In genomic region chr17:82022310-82022980, GRCh38 we compare ENCODE assay signal across 8 cellular contexts. TPM values are rescaled to one million over a fixed set of nuclear protein-coding genes. Genes with fewer than 3 reads are reported as not detected.
DNase-seq lines count a peak whose midpoint lies in the region; ATAC-seq and TF ChIP-seq lines count a peak whose summit lies in the region.

CENPX (minus strand) TSS chr17:82022878; CDS start chr17:82022861, 17 bp downstream.

- TF ChIP-seq CTCF in GM12864 (IDR thresholded peaks at IDR 0.05; ENCODE audit: low read depth, low read length, missing control alignments) (no peak), body of pancreas (IDR thresholded peaks at IDR 0.05) (peak in 1 of 7 experiments; percentile 11), liver (IDR thresholded peaks at IDR 0.05; ENCODE audit: low read depth, low read length, missing input control) (no peak)

- H3K9ac ChIP-seq in HUES64 (ENCODE audit: low read depth, low read length) (peak within 1 kb of the TSS; percentile 90), liver (ENCODE audit: low read depth in 1 of 2, low read length in 2 of 2) (peak within 1 kb of the TSS; percentile 67 to 70)

- ATAC-seq in body of pancreas (no peak), HG02623 (IDR thresholded peaks at IDR 0.05; ENCODE audit: unreplicated experiment) (no peak), HG02678 (IDR thresholded peaks at IDR 0.05; ENCODE audit: unreplicated experiment) (no peak), HG03175 (IDR thresholded peaks at IDR 0.05; ENCODE audit: unreplicated experiment) (no peak)

- no peak for TF ChIP-seq RAD21 in liver (IDR thresholded peaks at IDR 0.05)

- intact Hi-C loops in body of pancreas (cut with DNase I) = no loop called here

- H3K4me1 ChIP-seq in HUES64 (ENCODE audit: insufficient read depth, low read length) = peaks cover 6% of the 10 kb centered on the region; the same call in 1 of the 2 replicates
- H3K4me1 ChIP-seq in body of pancreas = peaks cover 58% of the 10 kb centered on the region
- peaks cover 18 to 68% (median 44%) of the 10 kb centered on the region in 4 donors for H3K4me1 ChIP-seq in liver (ENCODE audit: control insufficient read depth in 4 of 4, insufficient read depth in 4 of 4, low read length in 3 of 4)
- H3K4me1 ChIP-seq in thymus (ENCODE audit: control insufficient read depth, insufficient read depth, low read length) = peaks cover 14% of the 10 kb centered on the region

- no peak for DNase-seq in GM12864 (ENCODE audit: low read depth)
- DNase-seq in body of pancreas = no peak

- H3K4me3 ChIP-seq in GM12864 (ENCODE audit: low read depth, low read length) = peak within 1 kb of the TSS; percentile 89
- H3K4me3 ChIP-seq in HUES64 (ENCODE audit: low read length) = peak within 1 kb of the TSS; percentile 97
- peak within 1 kb of the TSS; percentile 89 to 93 for H3K4me3 ChIP-seq in body of pancreas
- peak within 1 kb of the TSS; percentile 64 to 80 (median 67) for H3K4me3 ChIP-seq in liver (ENCODE audit: low read depth in 1 of 3, low read length in 3 of 3)
- peak within 1 kb of the TSS; percentile 75 for H3K4me3 ChIP-seq in thymus (ENCODE audit: low read length)

- 0 out of 2 replicates have a peak, but pooled peaks cover 6% of the 10 kb centered on the region for H3K27me3 ChIP-seq in HUES64 (ENCODE audit: insufficient read depth, low read length)
- no peaks in the 10 kb centered on the region for H3K27me3 ChIP-seq in body of pancreas
- no peaks in the 10 kb centered on the region for H3K27me3 ChIP-seq in liver (ENCODE audit: control insufficient read depth in 4 of 4, insufficient read depth in 4 of 4, low read length in 3 of 4)
- no peaks in the 10 kb centered on the region for H3K27me3 ChIP-seq in thymus (ENCODE audit: control insufficient read depth, insufficient read depth)

- H3K27ac ChIP-seq in HUES64 (ENCODE audit: low read depth, low read length) = peak within 1 kb of the TSS; percentile 58; the same call in 1 of the 2 replicates
- peak within 1 kb of the TSS in 3 of 4 donors; percentile 43 to 81 (median 77) for H3K27ac ChIP-seq in body of pancreas
- peak within 1 kb of the TSS; percentile 60 to 61 for H3K27ac ChIP-seq in liver (ENCODE audit: low read depth in 1 of 2, low read length in 2 of 2)
- no peak within 1 kb of the TSS for H3K27ac ChIP-seq in thymus (ENCODE audit: low read depth)

- TF ChIP-seq POLR2A in body of pancreas (IDR thresholded peaks at IDR 0.05) = peak; percentile 53 to 79 (median 78)

- no peaks in the 10 kb centered on the region for H3K9me3 ChIP-seq in HUES64 (ENCODE audit: insufficient read depth, low read depth, low read length)
- no peaks in the 10 kb centered on the region for H3K9me3 ChIP-seq in body of pancreas
- no peaks in the 10 kb centered on the region for H3K9me3 ChIP-seq in liver (ENCODE audit: control insufficient read depth in 4 of 4, low read length in 3 of 4)
- H3K9me3 ChIP-seq in thymus (ENCODE audit: control insufficient read depth) = no peaks in the 10 kb centered on the region

- H3K36me3 ChIP-seq in HUES64 (ENCODE audit: insufficient read depth, low read length) = peaks cover 7% of the 10 kb centered on the region; the same call in 1 of the 2 replicates
- H3K36me3 ChIP-seq in body of pancreas (replicated peaks in 1 of 2; ENCODE audit: insufficient read depth in 1 of 2, low read depth in 2 of 2) = no peaks in the 10 kb centered on the region
- no peaks in the 10 kb centered on the region for H3K36me3 ChIP-seq in liver (ENCODE audit: control insufficient read depth in 4 of 4, insufficient read depth in 3 of 4, low read depth in 1 of 4, low read length in 3 of 4)
- peaks cover 20% of the 10 kb centered on the region for H3K36me3 ChIP-seq in thymus (ENCODE audit: control insufficient read depth, insufficient read depth)

- WGBS in HUES64 = under 1% methylated on average over 64 of the region's 64 CpGs
- WGBS in body of pancreas, 2 donors = 0% methylated on average over 9 to 51 of the region's 64 CpGs
- under 1% methylated on average over 64 of the region's 64 CpGs for WGBS in liver
- under 1% methylated on average over 64 of the region's 64 CpGs for WGBS in thymus

TF ChIP-seq in liver, 16 proteins besides CTCF, POLR2A, EP300 and RAD21:
- TF ChIP-seq HNF4A (conservative IDR thresholded peaks at IDR 0.05) (no peak), GABPA (IDR thresholded peaks at IDR 0.05 in 1 of 2, conservative IDR thresholded peaks at IDR 0.05 in 1 of 2) (peak in 1 of 2 donors; percentile 73)

RNA-seq across cellular contexts. Expression of gene CENPX, which starts in this region (rescaled TPM):
- 79.8 TPM for polyA plus RNA-seq in HUES64 (2013, experiment 1 of 2)
- polyA plus RNA-seq in HUES64 (2013, experiment 2 of 2) = 75.0 TPM
- total RNA-seq in body of pancreas = 10 to 100 TPM; 16.5 to 24.4 TPM
- total RNA-seq in liver = 10 to 100 TPM; 22.5 to 40.6 TPM
- polyA plus RNA-seq in liver = 10 to 100 TPM; 49.2 to 83.9 TPM
- 79.7 TPM for polyA plus RNA-seq in thymus
